ENCODE assay signal across 12 cellular contexts in genomic region chr4:14269824-14270223, GRCh38.
DNase-seq lines count a peak whose midpoint lies in the region; ATAC-seq, FAIRE-seq and TF ChIP-seq lines count a peak whose summit lies in the region.
"Had no signal": no experiment of that assay in that cellular context is flagged by ENCODE, and none has a peak within 500 bp of the region (broad histone marks: within the 10 kb centered on the region; RNA-seq: fewer than 3 reads in every experiment).

No MANE protein-coding gene starts in this region.

- H4K20me1 ChIP-seq in GM12878 (ENCODE audit: control insufficient read depth, insufficient read depth) = no peaks in the 10 kb centered on the region

- no peak overlapping the region for H3K27ac ChIP-seq in left ventricle myocardium inferior (replicated peaks)
- H3K27ac ChIP-seq in GM12878 (ENCODE audit: control insufficient read depth, insufficient read depth) = no peak overlapping the region
- no peak overlapping the region for H3K27ac ChIP-seq in testis

- FAIRE-seq in GM12878 (lab: Jason Lieb, UNC) (no peak), HTR-8/SVneo (lab: Jason Lieb, UNC) (no peak)
- FAIRE-seq: GM18507 had no signal

- H3K4me3 ChIP-seq in left ventricle myocardium inferior (no peak overlapping the region), GM12878 (no peak overlapping the region), testis (no peak overlapping the region)

- no peak for TF ChIP-seq EP300 in GM12878 (IDR thresholded peaks at IDR 0.05; ENCODE audit: borderline replicate concordance in 1 of 2, control insufficient read depth in 1 of 2, low read depth in 2 of 2, low read length in 2 of 2)

- POLR2A ChIA-PET in GM12878 (lab: Charles Lee) = no interaction called here

- peak; percentile 59 for ATAC-seq in Right ventricle myocardium superior (ENCODE audit: poor library complexity)
- ATAC-seq in HG03442 (IDR thresholded peaks at IDR 0.05; ENCODE audit: unreplicated experiment) = peak; percentile 76
- peak; percentile 83 for ATAC-seq in GM12878
- ATAC-seq in HG03045 (IDR thresholded peaks at IDR 0.05; ENCODE audit: unreplicated experiment) = no peak

- no peak overlapping the region for H2AFZ ChIP-seq in GM12878 (ENCODE audit: control insufficient read depth, low read depth, low read length)

- no peaks in the 10 kb centered on the region for H3K36me3 ChIP-seq in left ventricle myocardium inferior
- no peaks in the 10 kb centered on the region for H3K36me3 ChIP-seq in GM12878 (ENCODE audit: control insufficient read depth in 2 of 2, insufficient read depth in 2 of 2, low read length in 1 of 2)
- no peaks in the 10 kb centered on the region for H3K36me3 ChIP-seq in testis (ENCODE audit: low read depth, missing control alignments)

- no peaks in the 10 kb centered on the region for H3K9me3 ChIP-seq in left ventricle myocardium inferior (replicated peaks)
- no peaks in the 10 kb centered on the region for H3K9me3 ChIP-seq in GM12878 (replicated peaks; ENCODE audit: control insufficient read depth, insufficient read depth, low read length)
- H3K9me3 ChIP-seq in testis = no peaks in the 10 kb centered on the region

- TF ChIP-seq POLR2A in GM12878 (IDR thresholded peaks at IDR 0.05; ENCODE audit: low read depth, low read length) (no peak), testis (IDR thresholded peaks at IDR 0.05) (no peak)

- TF ChIP-seq RAD21 in GM12878 (IDR thresholded peaks at IDR 0.05; ENCODE audit: insufficient read depth, low read depth, low read length) = no peak

- TF ChIP-seq CTCF in left ventricle myocardium inferior (IDR thresholded peaks at IDR 0.05; ENCODE audit: borderline replicate concordance) (no peak), GM12878 (IDR thresholded peaks at IDR 0.05 in 2 of 3, conservative IDR thresholded peaks at IDR 0.05 in 1 of 3; ENCODE audit: control insufficient read depth in 2 of 3, extremely low read depth in 1 of 3, insufficient read depth in 1 of 3, low read depth in 3 of 3, low read length in 3 of 3) (no peak), testis (IDR thresholded peaks at IDR 0.05) (no peak)

- H3K4me2 ChIP-seq in GM12878 (ENCODE audit: control insufficient read depth, insufficient read depth) = no peak overlapping the region

- no peaks in the 10 kb centered on the region for H3K79me2 ChIP-seq in GM12878 (ENCODE audit: control insufficient read depth, insufficient read depth, low read length)

- CTCF ChIA-PET in GM12878 (lab: Yijun Ruan, JAX) = interaction anchor here (0.7 kb wide), 1 partner anchor 113 kb away, joined by 3 read pairs; no protein-coding TSS in a partner anchor

- SMC1A ChIA-PET in GM12878 (lab: Charles Lee; ENCODE audit: uncharacterized antibody, unreplicated experiment) = interaction anchor here (0.6 to 1.4 kb wide), 5 partner anchors 10 to 1514 kb away, joined by 3 read pairs; no protein-coding TSS in a partner anchor

- H3K27me3 ChIP-seq in left ventricle myocardium inferior (ENCODE audit: low read depth) (no peaks in the 10 kb centered on the region), GM12878 (replicated peaks in 1 of 2; ENCODE audit: control insufficient read depth in 2 of 2, insufficient read depth in 2 of 2, low read length in 1 of 2) (no peaks in the 10 kb centered on the region), testis (no peaks in the 10 kb centered on the region)

- intact Hi-C loops in Right ventricle myocardium superior (cut with DNase I) (no loop called here), left ventricle myocardium inferior (cut with micrococcal nuclease) (no loop called here), GM12878 (cut with micrococcal nuclease; ENCODE audit: unreplicated experiment) (no loop called here), testis (cut with DNase I; ENCODE audit: low total_unique reads) (no loop called here)

- H3K9ac ChIP-seq in GM12878 (ENCODE audit: control insufficient read depth, insufficient read depth, low read length) = no peak overlapping the region

- RAD21 ChIA-PET in GM12878 (lab: Charles Lee; ENCODE audit: unreplicated experiment) = no interaction called here

- DNase-seq in Right ventricle myocardium superior (peak; percentile 38), left ventricle myocardium inferior (no peak), GM12878 (ENCODE audit: low read depth, low spot score) (peak; percentile 19), testis (peak; percentile 16), HTR-8/SVneo (ENCODE audit: insufficient read length, low spot score) (no peak), NCI-H774 (lab: John Stamatoyannopoulos, UW) (no peak)
- DNase-seq: activated CD4-positive, CD25-positive, alpha-beta regulatory T cell treated with anti-CD3 and anti-CD28 coated beads, Interleukin-2, amount 50 U/mL, for 72 hours; erythroblast; SHP77 treated with DMSO at 0.1 percent for 48 hours had no signal

- no TSS peak for BruUV-seq in GM12878 (replicated peaks; lab: Mats Ljungman, UMichigan)

- WGBS in GM12878 (ENCODE audit: insufficient coverage, insufficient replicate concordance, low lambda C conversion rate, missing lambda C conversion rate) = 0% methylated on average over 3 of the region's 3 CpGs
- WGBS in testis, 2 donors = 57 to 87% methylated on average over 3 of the region's 3 CpGs

- in situ Hi-C loops in GM12878 (cut with MboI) = no loop called here

- H3K4me1 ChIP-seq in left ventricle myocardium inferior = no peaks in the 10 kb centered on the region
- H3K4me1 ChIP-seq in GM12878 (ENCODE audit: control insufficient read depth, insufficient read depth, low read length) = no peaks in the 10 kb centered on the region
- H3K4me1 ChIP-seq in testis = no peaks in the 10 kb centered on the region

TF ChIP-seq in GM12878, 131 proteins besides CTCF, POLR2A, EP300 and RAD21 (continues in another document):
- TF ChIP-seq NR2F1 (conservative IDR thresholded peaks at IDR 0.05) (no peak), IRF4 (IDR thresholded peaks at IDR 0.05; ENCODE audit: low read depth, low read length) (no peak), RELB (IDR thresholded peaks at IDR 0.05; ENCODE audit: low read depth) (no peak), EZH2 (IDR thresholded peaks at IDR 0.05; ENCODE audit: borderline replicate concordance, control insufficient read depth, low read depth, low read length) (no peak), ZBTB33 (IDR thresholded peaks at IDR 0.05) (no peak), ESRRA (IDR thresholded peaks at IDR 0.05; ENCODE audit: low read length) (no peak), MAX (IDR thresholded peaks at IDR 0.05; ENCODE audit: low read depth, low read length) (no peak), CEBPB (IDR thresholded peaks at IDR 0.05; ENCODE audit: borderline replicate concordance in 1 of 2, low read depth in 2 of 2, low read length in 2 of 2) (no peak), USF1 (IDR thresholded peaks at IDR 0.05; ENCODE audit: borderline replicate concordance, extremely low read length, insufficient read depth, low read depth, low read length) (no peak), SUZ12 (IDR thresholded peaks at IDR 0.05; ENCODE audit: unreplicated experiment) (no peak), DPF2 (IDR thresholded peaks at IDR 0.05) (no peak), ELK1 (IDR thresholded peaks at IDR 0.05; ENCODE audit: low read depth, low read length) (no peak), NR2C2 (IDR thresholded peaks at IDR 0.05; ENCODE audit: borderline replicate concordance, control insufficient read depth, insufficient read length, low read depth) (no peak), HDAC6 (IDR thresholded peaks at IDR 0.05; ENCODE audit: unreplicated experiment) (no peak)

Comparison
In these comparisons a context has a peak if more than half of its experiments do, and no peak if none do; other contexts are left out.
1. DNase-seq: peak in Right ventricle myocardium superior (single experiment), GM12878 (single experiment) and testis (single experiment); none in left ventricle myocardium inferior (single experiment), HTR-8/SVneo (single experiment) and NCI-H774 (single experiment).